In the genomic region with DNA sequence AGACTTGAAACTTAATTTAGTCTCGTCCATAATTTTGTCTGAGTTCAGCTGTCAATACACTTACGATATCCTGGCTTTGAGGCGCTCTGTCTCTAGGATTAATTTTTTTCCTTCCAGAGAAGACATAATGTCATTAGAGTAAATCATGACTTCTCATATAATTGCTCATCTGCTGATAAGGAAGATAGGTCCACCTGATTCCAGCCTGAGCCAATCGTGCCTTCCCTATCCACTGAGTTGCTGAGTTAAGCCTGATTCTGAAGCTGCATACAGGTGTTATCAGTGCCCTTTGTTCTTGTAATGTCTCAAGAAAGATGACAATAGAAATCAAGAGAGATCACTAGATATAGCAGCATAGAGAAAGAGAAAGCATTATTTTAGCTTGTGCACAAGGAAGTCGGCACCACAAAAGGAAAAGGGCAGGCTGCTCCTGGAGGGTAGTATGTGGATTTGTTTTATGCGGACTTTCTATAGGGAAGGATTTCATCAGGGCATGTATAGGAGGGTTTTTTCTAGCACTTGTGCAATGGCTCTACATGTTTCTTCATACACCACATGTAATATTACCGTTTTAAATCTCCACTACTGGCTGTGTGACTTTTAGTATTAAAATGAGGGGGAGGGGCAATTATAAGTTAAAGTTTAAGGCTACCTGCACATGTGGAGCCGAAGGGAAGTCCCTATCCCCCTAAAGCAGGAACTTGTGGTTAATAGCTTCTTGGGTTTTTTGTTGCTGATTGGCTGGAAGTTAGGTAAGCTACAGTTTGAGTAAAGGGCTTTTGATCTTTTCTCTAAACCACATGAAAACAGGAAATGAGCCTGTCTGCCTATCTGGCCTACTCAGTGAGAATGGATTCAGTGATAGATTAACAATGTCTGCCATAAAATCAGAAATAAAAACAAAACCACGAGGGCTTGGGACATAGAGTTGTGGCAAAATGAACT, we compare ENCODE assay signal across 9 cellular contexts.
DNase-seq lines count a peak whose midpoint lies in the region; ATAC-seq, FAIRE-seq and TF ChIP-seq lines count a peak whose summit lies in the region.
"Had no signal": no experiment of that assay in that cellular context is flagged by ENCODE, and none has a peak within 500 bp of the region (broad histone marks: within the 10 kb centered on the region; RNA-seq: fewer than 3 reads in every experiment).

No MANE protein-coding gene starts in this region.

- no peaks in the 10 kb centered on the region for H3K27me3 ChIP-seq in H1 (replicated peaks in 1 of 4; ENCODE audit: control insufficient read depth in 3 of 4, extremely low read depth in 1 of 4, insufficient read depth in 3 of 4, low read length in 3 of 4)

- DNase-seq in Ammon's horn (ENCODE audit: low spot score) (peak; percentile 21), GM19240 (ENCODE audit: insufficient read length, low spot score) (peak; percentile 20), T-helper 1 cell (peak in 4 of 5 donors; percentile 45 to 92 (median 50)), H1 (ENCODE audit: low read depth in 1 of 2, low spot score in 2 of 2) (no peak), NCI-H2171 (lab: John Stamatoyannopoulos, UW) (no peak), DMS153 treated with DMSO at 0.1 percent for 48 hours (lab: John Stamatoyannopoulos, UW; ENCODE audit: unreplicated experiment) (no peak), NCI-H82 (lab: John Stamatoyannopoulos, UW) (no peak)

- H2BK5ac ChIP-seq in H1 (ENCODE audit: low read depth, low read length) = no peak overlapping the region

- H2BK20ac ChIP-seq in H1 (ENCODE audit: low read length) = no peak overlapping the region

- CTCF ChIA-PET in H1 (lab: Charles Lee; ENCODE audit: partially characterized antibody) = no interaction called here

- no peak overlapping the region for H3K4me3 ChIP-seq in H1 (ENCODE audit: extremely low read depth in 1 of 4, insufficient read depth in 2 of 4, low read depth in 3 of 4, low read length in 4 of 4)

- H3K36me3 ChIP-seq in H1 (ENCODE audit: control insufficient read depth in 2 of 4, insufficient read depth in 4 of 4, low read length in 3 of 4) = no peaks in the 10 kb centered on the region

- no peaks in the 10 kb centered on the region for H3K79me1 ChIP-seq in H1 (ENCODE audit: low read depth, low read length)

- no peaks in the 10 kb centered on the region for H3K4me1 ChIP-seq in H1 (replicated peaks in 1 of 4; ENCODE audit: control insufficient read depth in 3 of 4, insufficient read depth in 4 of 4, low read length in 3 of 4)

- no peak for TF ChIP-seq POLR2A in H1 (IDR thresholded peaks at IDR 0.05; ENCODE audit: control extremely low read depth in 1 of 2, low read depth in 2 of 2, low read length in 2 of 2)

- WGBS in H1 (ENCODE audit: extremely low coverage in 1 of 2, insufficient coverage in 1 of 2, insufficient read length in 1 of 2, insufficient replicate concordance in 2 of 2, low coverage in 1 of 2, low lambda C conversion rate in 2 of 2, missing lambda C conversion rate in 1 of 2), 2 experiments = 83% methylated on average over 9 of the region's 9 CpGs; no CpG with 5 or more reads in 1 of the 2 experiments

- no peak overlapping the region for H2BK12ac ChIP-seq in H1 (ENCODE audit: low read depth, low read length)

- no peak overlapping the region for H3K4me2 ChIP-seq in H1 (ENCODE audit: insufficient read depth in 1 of 2, low read depth in 2 of 2, low read length in 2 of 2)

- TF ChIP-seq EP300 in H1 (IDR thresholded peaks at IDR 0.05; ENCODE audit: borderline replicate concordance in 1 of 2, low read depth in 2 of 2, low read length in 2 of 2) = no peak

- H3K4ac ChIP-seq in H1 (replicated peaks; ENCODE audit: insufficient read length, low read depth, low read length) = no peak overlapping the region

- no peak overlapping the region for H2AK5ac ChIP-seq in H1 (ENCODE audit: low read depth, low read length)

- H4K20me1 ChIP-seq in H1 (replicated peaks in 1 of 2; ENCODE audit: control insufficient read depth in 1 of 2, insufficient read depth in 2 of 2, low read length in 2 of 2) = no peaks in the 10 kb centered on the region

- H3K14ac ChIP-seq in H1 (ENCODE audit: insufficient read length) = no peak overlapping the region

- H3K27ac ChIP-seq in H1 (ENCODE audit: low read depth, low read length) = no peak overlapping the region

- POLR2A ChIA-PET in H1 (lab: Charles Lee; ENCODE audit: partially characterized antibody) = no interaction called here

- no peak overlapping the region for H4K8ac ChIP-seq in H1 (ENCODE audit: extremely low read depth, insufficient read depth, low read length)

- no peak overlapping the region for H2BK120ac ChIP-seq in H1 (replicated peaks; ENCODE audit: low read depth, low read length)

- no peak for FAIRE-seq in H1 (lab: Jason Lieb, UNC)
- FAIRE-seq: G401.6 had no signal

- no peak for TF ChIP-seq RAD21 in H1 (IDR thresholded peaks at IDR 0.05 in 1 of 2, conservative IDR thresholded peaks at IDR 0.05 in 1 of 2; ENCODE audit: low read depth in 2 of 2, low read length in 2 of 2)

- ATAC-seq in HG03135 (IDR thresholded peaks at IDR 0.05; ENCODE audit: unreplicated experiment) = peak; percentile 98

- H4K91ac ChIP-seq in H1 (replicated peaks; ENCODE audit: insufficient read length, low read length) = no peak overlapping the region

- no peaks in the 10 kb centered on the region for H3K79me2 ChIP-seq in H1 (ENCODE audit: control insufficient read depth in 1 of 2, insufficient read depth in 2 of 2, low read length in 2 of 2)

- H3K23ac ChIP-seq in H1 (ENCODE audit: insufficient read length) = no peak overlapping the region

- no peak overlapping the region for H4K5ac ChIP-seq in H1 (ENCODE audit: insufficient read length, low read depth, low read length)

- H2AFZ ChIP-seq in H1 (ENCODE audit: low read length) = peak overlapping the region; percentile 91

- no peak overlapping the region for H3K18ac ChIP-seq in H1 (ENCODE audit: extremely low read depth, low read length)

- H3K9me3 ChIP-seq in H1 (ENCODE audit: insufficient read depth in 2 of 2, low read depth in 1 of 2, low read length in 1 of 2) = peaks cover 5% of the 10 kb centered on the region in 2 experiments

- H3K9ac ChIP-seq in H1 (replicated peaks in 1 of 4; ENCODE audit: extremely low read depth in 1 of 4, low read depth in 3 of 4, low read length in 3 of 4) = no peak overlapping the region

- H3K56ac ChIP-seq in H1 (replicated peaks; ENCODE audit: insufficient read length, low read depth, low read length) = no peak overlapping the region

- no peak overlapping the region for H2BK15ac ChIP-seq in H1 (ENCODE audit: low read length)

- no peaks in the 10 kb centered on the region for H3K23me2 ChIP-seq in H1 (ENCODE audit: low read depth, low read length)

- no peak for TF ChIP-seq CTCF in H1 (IDR thresholded peaks at IDR 0.05; ENCODE audit: control extremely low read depth in 1 of 3, insufficient read depth in 1 of 3, low read depth in 1 of 3, low read length in 3 of 3)

TF ChIP-seq in H1, 55 proteins besides CTCF, POLR2A, EP300 and RAD21 (continues in another document):
- TF ChIP-seq TAF1 (IDR thresholded peaks at IDR 0.05; ENCODE audit: low read depth, low read length) (no peak), BRCA1 (IDR thresholded peaks at IDR 0.05; ENCODE audit: low read depth, low read length) (no peak), HDAC2 (IDR thresholded peaks at IDR 0.05; ENCODE audit: borderline replicate concordance in 1 of 2, low read depth in 2 of 2, low read length in 2 of 2) (no peak), SIN3A (conservative IDR thresholded peaks at IDR 0.05 in 1 of 2, IDR thresholded peaks at IDR 0.05 in 1 of 2; ENCODE audit: low read depth in 1 of 2, low read length in 2 of 2) (no peak), TAF7 (optimal IDR thresholded peaks at IDR 0.05; ENCODE audit: borderline replicate concordance, low read depth, low read length) (no peak), YY1 (IDR thresholded peaks at IDR 0.05; ENCODE audit: low read depth, low read length) (no peak), KDM4A (IDR thresholded peaks at IDR 0.05; ENCODE audit: low read depth, low read length, severe bottlenecking) (no peak), CTBP2 (IDR thresholded peaks at IDR 0.05; ENCODE audit: borderline replicate concordance, insufficient read depth, insufficient read length, low read length) (no peak), EZH2 (IDR thresholded peaks at IDR 0.05; ENCODE audit: low read depth, low read length, severe bottlenecking) (no peak), RXRA (IDR thresholded peaks at IDR 0.05; ENCODE audit: insufficient read depth, low read depth, low read length) (no peak), SIX5 (IDR thresholded peaks at IDR 0.05; ENCODE audit: low read depth, low read length) (no peak), JUN (IDR thresholded peaks at IDR 0.05; ENCODE audit: low read depth, low read length) (no peak), BCL11A (IDR thresholded peaks at IDR 0.05; ENCODE audit: low read depth in 2 of 2, low read length in 2 of 2) (no peak), EGR1 (IDR thresholded peaks at IDR 0.05; ENCODE audit: borderline replicate concordance, low read depth, low read length) (no peak), SIRT6 (IDR thresholded peaks at IDR 0.05; ENCODE audit: low read length) (no peak)
- TF ChIP-seq, protein P1, sequence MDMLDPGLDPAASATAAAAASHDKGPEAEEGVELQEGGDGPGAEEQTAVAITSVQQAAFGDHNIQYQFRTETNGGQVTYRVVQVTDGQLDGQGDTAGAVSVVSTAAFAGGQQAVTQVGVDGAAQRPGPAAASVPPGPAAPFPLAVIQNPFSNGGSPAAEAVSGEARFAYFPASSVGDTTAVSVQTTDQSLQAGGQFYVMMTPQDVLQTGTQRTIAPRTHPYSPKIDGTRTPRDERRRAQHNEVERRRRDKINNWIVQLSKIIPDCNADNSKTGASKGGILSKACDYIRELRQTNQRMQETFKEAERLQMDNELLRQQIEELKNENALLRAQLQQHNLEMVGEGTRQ (IDR thresholded peaks at IDR 0.05; ENCODE audit: low read length) = no peak
- TF ChIP-seq, protein P2, sequence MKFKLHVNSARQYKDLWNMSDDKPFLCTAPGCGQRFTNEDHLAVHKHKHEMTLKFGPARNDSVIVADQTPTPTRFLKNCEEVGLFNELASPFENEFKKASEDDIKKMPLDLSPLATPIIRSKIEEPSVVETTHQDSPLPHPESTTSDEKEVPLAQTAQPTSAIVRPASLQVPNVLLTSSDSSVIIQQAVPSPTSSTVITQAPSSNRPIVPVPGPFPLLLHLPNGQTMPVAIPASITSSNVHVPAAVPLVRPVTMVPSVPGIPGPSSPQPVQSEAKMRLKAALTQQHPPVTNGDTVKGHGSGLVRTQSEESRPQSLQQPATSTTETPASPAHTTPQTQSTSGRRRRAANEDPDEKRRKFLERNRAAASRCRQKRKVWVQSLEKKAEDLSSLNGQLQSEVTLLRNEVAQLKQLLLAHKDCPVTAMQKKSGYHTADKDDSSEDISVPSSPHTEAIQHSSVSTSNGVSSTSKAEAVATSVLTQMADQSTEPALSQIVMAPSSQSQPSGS (IDR thresholded peaks at IDR 0.05; ENCODE audit: low read length) = no peak
- TF ChIP-seq, protein P3, sequence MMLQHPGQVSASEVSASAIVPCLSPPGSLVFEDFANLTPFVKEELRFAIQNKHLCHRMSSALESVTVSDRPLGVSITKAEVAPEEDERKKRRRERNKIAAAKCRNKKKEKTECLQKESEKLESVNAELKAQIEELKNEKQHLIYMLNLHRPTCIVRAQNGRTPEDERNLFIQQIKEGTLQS (IDR thresholded peaks at IDR 0.05; ENCODE audit: insufficient read depth, low read depth, low read length) = no peak

Comparison
In these comparisons a context has a peak if more than half of its experiments do, and no peak if none do; other contexts are left out.
1. DNase-seq: peak in Ammon's horn (single experiment), GM19240 (single experiment) and T-helper 1 cell (4 of 5); none in H1 (0 of 2), NCI-H2171 (single experiment), DMS153 treated with DMSO at 0.1 percent for 48 hours (single experiment) and NCI-H82 (single experiment).